8 cellular contexts compared by ENCODE assay signal in genomic region chr12:84874125-84874824, GRCh38. TPM values are rescaled to one million over a fixed set of nuclear protein-coding genes. Genes with fewer than 3 reads are reported as not detected.
A peak's percentile ranks its signal among the peaks of the same experiment; 100 is the strongest.
DNase-seq lines count a peak whose midpoint lies in the region; ATAC-seq and TF ChIP-seq lines count a peak whose summit lies in the region.

No MANE protein-coding gene starts in this region.

- no peak overlapping the region for H2BK120ac ChIP-seq in neuronal stem cell (ENCODE audit: low read depth, low read length)

- POLR2A ChIA-PET in RWPE1 (lab: Yijun Ruan, JAX; ENCODE audit: low non-redundant PET): no interaction called here

- no peak overlapping the region for H3K23ac ChIP-seq in neuronal stem cell (ENCODE audit: low read depth, low read length, poor library complexity)

- no peaks in the 10 kb centered on the region for H3K79me2 ChIP-seq in MM.1S (ENCODE audit: low read length)

- H4K20me1 ChIP-seq in MM.1S (ENCODE audit: insufficient read depth, low read length): no peaks in the 10 kb centered on the region

- H3K36me3 ChIP-seq in MM.1S (replicated peaks; ENCODE audit: insufficient read depth, low read length) (no peaks in the 10 kb centered on the region), esophagus muscularis mucosa (no peaks in the 10 kb centered on the region), neuronal stem cell (replicated peaks in 1 of 2; ENCODE audit: control insufficient read depth in 2 of 2, insufficient read depth in 2 of 2, low read length in 2 of 2) (peaks cover 0 to 2% of the 10 kb centered on the region in 2 donors)

- ATAC-seq in HG02588 (IDR thresholded peaks at IDR 0.05; ENCODE audit: unreplicated experiment): peak; percentile 94

- WGBS in esophagus muscularis mucosa: 51% methylated on average over 7 of the region's 7 CpGs
- no CpG with 5 or more reads among the region's 7 CpGs for WGBS in neuronal stem cell (ENCODE audit: extremely low coverage in 2 of 2, insufficient read length in 2 of 2, insufficient replicate concordance in 1 of 2), 2 donors

- no peak overlapping the region for H4K8ac ChIP-seq in neuronal stem cell (ENCODE audit: low read depth, low read length)

- H3K9me3 ChIP-seq in MM.1S (replicated peaks; ENCODE audit: insufficient read depth, low read length): no peaks in the 10 kb centered on the region
- H3K9me3 ChIP-seq in esophagus muscularis mucosa: no peaks in the 10 kb centered on the region
- no peaks in the 10 kb centered on the region for H3K9me3 ChIP-seq in neuronal stem cell (replicated peaks in 1 of 2; ENCODE audit: control insufficient read depth in 2 of 2, insufficient read depth in 1 of 2, low read depth in 1 of 2, low read length in 2 of 2)

- H3K4me2 ChIP-seq in MM.1S (ENCODE audit: low read depth, low read length) (no peak overlapping the region), neuronal stem cell (ENCODE audit: insufficient read depth, low read length, poor library complexity, severe bottlenecking) (no peak overlapping the region)

- TF ChIP-seq POLR2A in esophagus muscularis mucosa (IDR thresholded peaks at IDR 0.05; ENCODE audit: low read depth): no peak

- no peak overlapping the region for H2BK12ac ChIP-seq in neuronal stem cell (ENCODE audit: low read length)

- no peak overlapping the region for H2BK5ac ChIP-seq in neuronal stem cell (ENCODE audit: low read length)

- H3K18ac ChIP-seq in neuronal stem cell (ENCODE audit: low read length): no peak overlapping the region

- H2AFZ ChIP-seq in MM.1S (ENCODE audit: low read length): no peak overlapping the region
- no peak overlapping the region for H2AFZ ChIP-seq in neuronal stem cell (ENCODE audit: low read length)

- H3K27me3 ChIP-seq in MM.1S (replicated peaks; ENCODE audit: insufficient read depth, low read length) (no peaks in the 10 kb centered on the region), esophagus muscularis mucosa (no peaks in the 10 kb centered on the region), neuronal stem cell (ENCODE audit: control insufficient read depth in 3 of 3, insufficient read depth in 3 of 3, low read depth in 1 of 3, low read length in 3 of 3) (no peaks in the 10 kb centered on the region)

- intact Hi-C loops in esophagus muscularis mucosa (cut with DNase I): loop anchor here (2.0 kb wide), 1 partner anchor 155 kb away; no protein-coding TSS in a partner anchor

- CTCF ChIA-PET in RWPE1 (lab: Yijun Ruan, JAX): interaction anchor here (0.6 to 5.4 kb wide), 9 partner anchors 9 to 168 kb away, joined by 3 to 59 read pairs (median 3); no protein-coding TSS in a partner anchor

- DNase-seq in ACHN: peak; percentile 82
- DNase-seq in MM.1S: peak; percentile 73
- peak; percentile 34 for DNase-seq in RWPE1 (ENCODE audit: low spot score)
- DNase-seq in esophagus muscularis mucosa (ENCODE audit: extremely low spot score): no peak
- peak; percentile 55 for DNase-seq in neuronal stem cell (ENCODE audit: low spot score)
- no peak for DNase-seq in T-helper 9 cell

- no peak overlapping the region for H3K14ac ChIP-seq in neuronal stem cell (ENCODE audit: low read length)

- no peaks in the 10 kb centered on the region for H3K9me2 ChIP-seq in MM.1S (replicated peaks; ENCODE audit: insufficient read depth, low read length)

- H2BK15ac ChIP-seq in neuronal stem cell (ENCODE audit: low read length): no peak overlapping the region

- no peak overlapping the region for H3K4ac ChIP-seq in neuronal stem cell (ENCODE audit: low read length)

- H3K79me1 ChIP-seq in neuronal stem cell (ENCODE audit: low read depth, low read length): no peaks in the 10 kb centered on the region

- H3F3A ChIP-seq in MM.1S (ENCODE audit: insufficient read depth, low read length): no peaks in the 10 kb centered on the region

- no peak overlapping the region for H4K91ac ChIP-seq in neuronal stem cell (ENCODE audit: low read depth, low read length, poor library complexity)

- TF ChIP-seq CTCF in GM12874 (IDR thresholded peaks at IDR 0.05; ENCODE audit: insufficient read depth, low read depth, low read length): peak; percentile 26; the same call in 1 of the 2 replicates
- peak; percentile 65 for TF ChIP-seq CTCF in MM.1S (IDR thresholded peaks at IDR 0.05; ENCODE audit: low read length)
- peak; percentile 86 for TF ChIP-seq CTCF in RWPE1 (conservative IDR thresholded peaks at IDR 0.05; ENCODE audit: low read depth)
- TF ChIP-seq CTCF in esophagus muscularis mucosa (IDR thresholded peaks at IDR 0.05): peak; percentile 67 to 77 (median 71)

- H3K4me3 ChIP-seq in MM.1S (ENCODE audit: low read length) (no peak overlapping the region), esophagus muscularis mucosa (no peak overlapping the region), neuronal stem cell (ENCODE audit: low read length in 2 of 2) (no peak overlapping the region)

- no peak for TF ChIP-seq EP300 in esophagus muscularis mucosa (IDR thresholded peaks at IDR 0.05)

- H3K27ac ChIP-seq in MM.1S (ENCODE audit: low read length): no peak overlapping the region
- no peak overlapping the region for H3K27ac ChIP-seq in RWPE1
- H3K27ac ChIP-seq in esophagus muscularis mucosa (replicated peaks in 1 of 4): no peak overlapping the region
- no peak overlapping the region for H3K27ac ChIP-seq in neuronal stem cell (replicated peaks; ENCODE audit: low read length)

- peaks cover 5% of the 10 kb centered on the region; the same call in 1 of the 2 replicates for H3K4me1 ChIP-seq in MM.1S (ENCODE audit: low read length)
- no peaks in the 10 kb centered on the region for H3K4me1 ChIP-seq in esophagus muscularis mucosa
- peaks cover 2 to 9% of the 10 kb centered on the region in 2 donors for H3K4me1 ChIP-seq in neuronal stem cell (ENCODE audit: control insufficient read depth in 2 of 2, insufficient read depth in 1 of 2, low read depth in 1 of 2, low read length in 2 of 2)

- H2AK5ac ChIP-seq in neuronal stem cell (ENCODE audit: low read depth, low read length): no peak overlapping the region

- in situ Hi-C loops in ACHN (cut with HindIII; ENCODE audit: low pct_ligation_motif_present, low pct_unique_long_range_greater_than_20kb, low sequenced_read_pairs): no loop called here

- H3K9ac ChIP-seq in MM.1S (ENCODE audit: low read length) (no peak overlapping the region), neuronal stem cell (ENCODE audit: low read depth, low read length, poor library complexity) (no peak overlapping the region)

RNA-seq across cellular contexts. Expression of gene SLC6A15, which starts 38.3 kb away (rescaled TPM):
- total RNA-seq in esophagus muscularis mucosa: 1 to 10 TPM in 1 of 4 donors, under 1 TPM in 3; 0.40 to 1.3 (median 0.83) TPM
- 10.2 TPM for polyA plus RNA-seq in neuronal stem cell (2013, experiment 1 of 2)
- polyA plus RNA-seq in neuronal stem cell (2013, experiment 2 of 2): 10.7 TPM

Comparison
In these comparisons a context has a peak if more than half of its experiments do, and no peak if none do; other contexts are left out.
1. DNase-seq: peak in ACHN (single experiment), MM.1S (single experiment), RWPE1 (single experiment) and neuronal stem cell (single experiment); none in esophagus muscularis mucosa (single experiment) and T-helper 9 cell (single experiment).
2. CTCF ChIP-seq: peak in every context shown above with its lines; median percentile 86 in RWPE1; 71 in esophagus muscularis mucosa; 65 in MM.1S; 26 in GM12874.